In the genomic region with DNA sequence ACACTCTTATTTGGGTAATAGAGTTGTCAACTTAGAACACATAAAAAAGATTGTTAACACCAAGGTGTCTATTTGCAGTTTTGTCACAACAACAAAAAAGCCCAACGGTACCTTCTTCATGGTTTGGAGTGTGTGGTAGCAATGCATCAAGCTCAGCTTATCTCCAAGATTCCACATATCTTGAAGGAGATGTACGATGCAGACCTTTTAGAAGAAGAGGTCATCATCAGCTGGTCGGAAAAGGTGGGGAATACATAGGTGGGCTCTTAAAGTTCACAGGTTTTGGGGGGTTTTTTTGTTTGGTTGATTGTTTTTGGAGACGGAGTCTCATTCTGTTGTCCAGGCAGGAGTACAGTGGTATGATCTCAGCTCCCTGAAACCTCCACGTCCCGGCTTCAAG, we compare ENCODE assay signal across 2 cellular contexts.
TF ChIP-seq lines count a peak whose summit lies in the region.

No MANE protein-coding gene starts in this region.

TF ChIP-seq in K562, 482 proteins besides CTCF, POLR2A, EP300 and RAD21:
- no peak for TF ChIP-seq TBP (optimal IDR thresholded peaks at IDR 0.05; ENCODE audit: low read depth, low read length)
- TF ChIP-seq POLR2AphosphoS5 (IDR thresholded peaks at IDR 0.05; ENCODE audit: control insufficient read depth, insufficient read depth, low read depth, low read length): 0 out of 2 replicates have a peak, but pooled peaks have one; percentile 21

TF ChIP-seq in WTC11, 78 proteins besides CTCF, POLR2A, EP300 and RAD21:
- TF ChIP-seq RELA (CRISPR knock-in tag; IDR thresholded peaks at IDR 0.05; ENCODE audit: borderline replicate concordance) (no peak), OVOL2 (CRISPR knock-in tag; IDR thresholded peaks at IDR 0.05; ENCODE audit: borderline replicate concordance) (no peak), FOXP1 (CRISPR knock-in tag; IDR thresholded peaks at IDR 0.05; ENCODE audit: borderline replicate concordance) (no peak)
- TF ChIP-seq, protein P1, sequence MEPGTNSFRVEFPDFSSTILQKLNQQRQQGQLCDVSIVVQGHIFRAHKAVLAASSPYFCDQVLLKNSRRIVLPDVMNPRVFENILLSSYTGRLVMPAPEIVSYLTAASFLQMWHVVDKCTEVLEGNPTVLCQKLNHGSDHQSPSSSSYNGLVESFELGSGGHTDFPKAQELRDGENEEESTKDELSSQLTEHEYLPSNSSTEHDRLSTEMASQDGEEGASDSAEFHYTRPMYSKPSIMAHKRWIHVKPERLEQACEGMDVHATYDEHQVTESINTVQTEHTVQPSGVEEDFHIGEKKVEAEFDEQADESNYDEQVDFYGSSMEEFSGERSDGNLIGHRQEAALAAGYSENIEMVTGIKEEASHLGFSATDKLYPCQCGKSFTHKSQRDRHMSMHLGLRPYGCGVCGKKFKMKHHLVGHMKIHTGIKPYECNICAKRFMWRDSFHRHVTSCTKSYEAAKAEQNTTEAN (CRISPR knock-in tag; IDR thresholded peaks at IDR 0.05): no peak
- TF ChIP-seq, protein P2, sequence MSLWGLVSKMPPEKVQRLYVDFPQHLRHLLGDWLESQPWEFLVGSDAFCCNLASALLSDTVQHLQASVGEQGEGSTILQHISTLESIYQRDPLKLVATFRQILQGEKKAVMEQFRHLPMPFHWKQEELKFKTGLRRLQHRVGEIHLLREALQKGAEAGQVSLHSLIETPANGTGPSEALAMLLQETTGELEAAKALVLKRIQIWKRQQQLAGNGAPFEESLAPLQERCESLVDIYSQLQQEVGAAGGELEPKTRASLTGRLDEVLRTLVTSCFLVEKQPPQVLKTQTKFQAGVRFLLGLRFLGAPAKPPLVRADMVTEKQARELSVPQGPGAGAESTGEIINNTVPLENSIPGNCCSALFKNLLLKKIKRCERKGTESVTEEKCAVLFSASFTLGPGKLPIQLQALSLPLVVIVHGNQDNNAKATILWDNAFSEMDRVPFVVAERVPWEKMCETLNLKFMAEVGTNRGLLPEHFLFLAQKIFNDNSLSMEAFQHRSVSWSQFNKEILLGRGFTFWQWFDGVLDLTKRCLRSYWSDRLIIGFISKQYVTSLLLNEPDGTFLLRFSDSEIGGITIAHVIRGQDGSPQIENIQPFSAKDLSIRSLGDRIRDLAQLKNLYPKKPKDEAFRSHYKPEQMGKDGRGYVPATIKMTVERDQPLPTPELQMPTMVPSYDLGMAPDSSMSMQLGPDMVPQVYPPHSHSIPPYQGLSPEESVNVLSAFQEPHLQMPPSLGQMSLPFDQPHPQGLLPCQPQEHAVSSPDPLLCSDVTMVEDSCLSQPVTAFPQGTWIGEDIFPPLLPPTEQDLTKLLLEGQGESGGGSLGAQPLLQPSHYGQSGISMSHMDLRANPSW (CRISPR knock-in tag; conservative IDR thresholded peaks at IDR 0.05; ENCODE audit: low read depth): no peak
